ENCODE assay signal across 21 cellular contexts in the genomic region with DNA sequence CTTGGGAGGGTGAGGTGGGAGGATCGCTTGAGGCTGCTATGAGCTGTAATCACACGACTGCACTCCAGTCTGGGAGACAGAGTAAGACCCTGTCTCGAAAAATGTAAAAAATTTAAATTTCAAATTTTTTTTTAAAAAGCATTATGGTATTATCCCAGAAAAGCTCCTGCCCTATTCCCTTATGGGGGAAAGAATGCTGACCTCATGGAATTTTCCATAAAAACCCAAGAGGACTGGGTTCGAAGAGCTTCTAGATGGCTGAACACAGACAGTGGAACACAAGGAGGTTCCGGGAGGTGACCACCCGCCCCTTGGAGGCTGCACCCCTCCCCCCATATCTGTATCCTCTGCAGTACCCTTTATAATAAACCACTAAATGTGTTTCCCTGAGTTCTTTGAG. TPM values are rescaled to one million over a fixed set of nuclear protein-coding genes. Genes with fewer than 3 reads are reported as not detected.
DNase-seq lines count a peak whose midpoint lies in the region; ATAC-seq, FAIRE-seq and TF ChIP-seq lines count a peak whose summit lies in the region.
"Had no signal": no experiment of that assay in that cellular context is flagged by ENCODE, and none has a peak within 500 bp of the region (broad histone marks: within the 10 kb centered on the region; RNA-seq: fewer than 3 reads in every experiment).

No MANE protein-coding gene starts in this region.

- H4K20me1 ChIP-seq in Loucy (ENCODE audit: insufficient read depth, low read length, poor library complexity, severe bottlenecking) (peaks cover 56% of the 10 kb centered on the region), K562 (replicated peaks; ENCODE audit: control insufficient read depth, insufficient read depth, low read length) (peaks cover 17% of the 10 kb centered on the region)

- BruUV-seq in K562 (replicated peaks; lab: Mats Ljungman, UMichigan): no TSS peak

- H3K9me3 ChIP-seq in Loucy (ENCODE audit: insufficient read depth, low read depth, low read length) (no peaks in the 10 kb centered on the region), K562 (replicated peaks; ENCODE audit: control insufficient read depth, insufficient read depth, low read depth, low read length) (no peaks in the 10 kb centered on the region), MG63 (no peaks in the 10 kb centered on the region)
- H3K9me3 ChIP-seq: BLaER1 treated with 17β-estradiol and CSF1 and Interleukin-3, amounts not matched to agents 10 nM and 100 nM had no signal

- H3K79me2 ChIP-seq in Loucy (ENCODE audit: insufficient read depth, low read length): peaks cover 70% of the 10 kb centered on the region
- peaks cover 51% of the 10 kb centered on the region for H3K79me2 ChIP-seq in K562 (ENCODE audit: control insufficient read depth, insufficient read depth, low read length)

- intact Hi-C loops in K562 (cut with micrococcal nuclease): no loop called here
- intact Hi-C loops in sciatic nerve (cut with DNase I): no loop called here

- H3K4me3 ChIP-seq in Loucy (ENCODE audit: low read length, poor library complexity, severe bottlenecking) (peak overlapping the region; percentile 89), K562 (no peak overlapping the region), MG63 (no peak overlapping the region)
- H3K4me3 ChIP-seq: BLaER1 treated with 17β-estradiol and CSF1 and Interleukin-3, amounts not matched to agents 10 nM and 100 nM had no signal

- TF ChIP-seq RAD21 in K562 (CRISPR knock-in tag; conservative IDR thresholded peaks at IDR 0.05 in 1 of 2, IDR thresholded peaks at IDR 0.05 in 1 of 2): no peak

- CTCF ChIA-PET in K562 (lab: Yijun Ruan, JAX; ENCODE audit: low intra/inter-chr PET ratio): no interaction called here

- peak overlapping the region; percentile 90 for H3K4me2 ChIP-seq in Loucy (ENCODE audit: low read depth, low read length, poor library complexity, severe bottlenecking)
- no peak overlapping the region for H3K4me2 ChIP-seq in K562 (ENCODE audit: insufficient read depth, low read length)

- H3K9me2 ChIP-seq in Loucy (replicated peaks; ENCODE audit: low read depth, low read length): no peaks in the 10 kb centered on the region

- no peaks in the 10 kb centered on the region for H3K9me1 ChIP-seq in K562 (ENCODE audit: control insufficient read depth, insufficient read depth, low read length)

- no peak overlapping the region for H2AFZ ChIP-seq in Loucy (ENCODE audit: low read length)
- no peak overlapping the region for H2AFZ ChIP-seq in K562 (ENCODE audit: low read depth, low read length)

- DNase-seq in activated effector memory CD4-positive, alpha-beta T cell treated with anti-CD3 and anti-CD28 coated beads, Interleukin-2, amount 50 U/mL, for 16 hours: peak; percentile 48
- no peak for DNase-seq in activated effector memory CD4-positive, alpha-beta T cell treated with Interleukin-2 at 50 U/mL for 16 hours
- DNase-seq in K562 (ENCODE audit: extremely low read depth in 1 of 4, low spot score in 3 of 4) (no peak), sciatic nerve (ENCODE audit: low spot score) (peak; percentile 15), MG63 (no peak), DMS114 treated with DMSO at 0.1 percent for 48 hours (lab: John Stamatoyannopoulos, UW; ENCODE audit: unreplicated experiment) (no peak)
- DNase-seq: 8988T; ACHN; Calu3; CD4-positive, CD25-positive, alpha-beta regulatory T cell; DMS 273 treated with DMSO at 0.1 percent for 48 hours; DMS79; EL; GOT3; H9 had no signal

- 96% methylated on average over 6 of the region's 6 CpGs for WGBS in K562 (ENCODE audit: insufficient coverage, low coverage, missing lambda C conversion rate)

- no peak for TF ChIP-seq EP300 in K562 (IDR thresholded peaks at IDR 0.05; ENCODE audit: low read length)

- no peak for TF ChIP-seq POLR2A in K562 (conservative IDR thresholded peaks at IDR 0.05)

- POLR2A ChIA-PET in K562 (lab: Yijun Ruan, JAX): interaction anchor here (0.6 to 5.6 kb wide), 8 partner anchors 10 to 111 kb away, joined by 3 to 38 read pairs (median 4); a partner anchor contains a TSS

- H3K27me3 ChIP-seq in Loucy (ENCODE audit: insufficient read depth, low read length, poor library complexity, severe bottlenecking) (no peaks in the 10 kb centered on the region), K562 (ENCODE audit: control insufficient read depth in 2 of 2, insufficient read depth in 2 of 2, low read length in 2 of 2) (no peaks in the 10 kb centered on the region), MG63 (no peaks in the 10 kb centered on the region)
- H3K27me3 ChIP-seq: BLaER1 treated with 17β-estradiol and CSF1 and Interleukin-3, amounts not matched to agents 10 nM and 100 nM had no signal

- H3K27ac ChIP-seq in K562 (ENCODE audit: extremely low read depth, low read depth, low read length): no peak overlapping the region
- H3K27ac ChIP-seq: BLaER1 treated with 17β-estradiol and CSF1 and Interleukin-3, amounts not matched to agents 10 nM and 100 nM had no signal

- no peaks in the 10 kb centered on the region for H3F3A ChIP-seq in Loucy (ENCODE audit: low read depth)

- TF ChIP-seq CTCF in Loucy (conservative IDR thresholded peaks at IDR 0.05; ENCODE audit: low read length) (no peak), K562 (IDR thresholded peaks at IDR 0.05 in 2 of 3, conservative IDR thresholded peaks at IDR 0.05 in 1 of 3; ENCODE audit: insufficient read depth in 2 of 3, low read depth in 1 of 3, low read length in 3 of 3) (no peak)

- no peak for FAIRE-seq in K562 (lab: Jason Lieb, UNC)
- FAIRE-seq: G401.6, GM12892, HTR-8/SVneo had no signal

- H3K36me3 ChIP-seq in Loucy (ENCODE audit: insufficient read depth, low read length) (peaks cover 61% of the 10 kb centered on the region), K562 (ENCODE audit: control insufficient read depth, insufficient read depth, low read length) (peaks cover 78% of the 10 kb centered on the region), MG63 (peaks cover 89% of the 10 kb centered on the region)

- H3K9ac ChIP-seq in Loucy (ENCODE audit: low read depth, low read length, poor library complexity, severe bottlenecking) (peak overlapping the region; percentile 93), K562 (ENCODE audit: insufficient read depth in 1 of 2, low read depth in 2 of 2, low read length in 2 of 2) (no peak overlapping the region)

- in situ Hi-C loops in K562 (cut with MboI): no loop called here

- ATAC-seq in K562: no peak
- no peak for ATAC-seq in sciatic nerve
- no peak for ATAC-seq in GM21717 (IDR thresholded peaks at IDR 0.05; ENCODE audit: unreplicated experiment)

- H3K4me1 ChIP-seq in Loucy (ENCODE audit: insufficient read depth, low read length, poor library complexity, severe bottlenecking) (peaks cover 43% of the 10 kb centered on the region), K562 (replicated peaks in 1 of 2; ENCODE audit: control insufficient read depth in 2 of 2, insufficient read depth in 2 of 2, low read length in 2 of 2) (peaks cover 6 to 11% of the 10 kb centered on the region in 2 experiments; a peak in 4 of 5 replicates)

RNA-seq across cellular contexts. Expression of a gene that starts 4.0 kb away (rescaled TPM):
- 97.7 and 109 TPM in 2 replicates for total RNA-seq in K562 (2011; cell fraction: chromatin; rRNA removed; ENCODE audit: low replicate concordance)
- total RNA-seq in K562 (2011; cell fraction: nucleolus; rRNA removed): 60.3 and 71.7 TPM in 2 replicates
- 81.0 and 81.6 TPM in 2 replicates for total RNA-seq in K562 (2011; cell fraction: nucleoplasm; rRNA removed)
- total RNA-seq in K562 (2014; rRNA removed) (121 and 124 TPM in 2 replicates), K562 (2014; rRNA removed; fragmentation: Illumina TruSeq; extraction: Trizol) (147 and 157 TPM in 2 replicates), K562 (2015; rRNA removed; fragmentation: Illumina TruSeq; extraction: Trizol) (126 and 130 TPM in 2 replicates), K562 (2021) (133 and 139 TPM in 2 replicates), sciatic nerve (66.0 TPM)
- polyA plus RNA-seq in K562 (2011; rRNA removed) (128 and 171 TPM in 2 replicates), K562 (2014; fragmentation: Illumina TruSeq; extraction: Trizol) (127 and 131 TPM in 2 replicates), K562 (2014; fragmentation: Nextera tagmentation; extraction: Ambion mirVana) (10 to 100 TPM; 62.7 to 67.0 TPM), K562 (2014; rRNA removed) (103 and 134 TPM in 2 replicates)
- 101 and 105 TPM in 2 replicates for polyA plus RNA-seq in K562 (2011; cell fraction: cytosol; rRNA removed)
- polyA plus RNA-seq in K562 (2011; cell fraction: nucleus; rRNA removed): 68.0 and 84.5 TPM in 2 replicates
- 86.7 and 168 TPM in 2 replicates for polyA plus RNA-seq in K562 (2012)
- 114 and 154 TPM in 2 replicates for polyA minus RNA-seq in K562 (2011; rRNA and poly(A)+ RNA removed)
- 63.1 and 74.0 TPM in 2 replicates for polyA minus RNA-seq in K562 (2011; cell fraction: cytosol; rRNA and poly(A)+ RNA removed)
- polyA minus RNA-seq in K562 (2011; cell fraction: nucleus; rRNA and poly(A)+ RNA removed): 27.3 and 35.1 TPM in 2 replicates
- 215 and 235 TPM in 2 replicates for total RNA-seq in MG63 (2014; rRNA removed; shearing (Covaris generic); ENCODE audit: low replicate concordance)

RNA-seq across cellular contexts. Expression of a gene that starts 26.9 kb away (rescaled TPM):
- not detected in 2 replicates for total RNA-seq in K562 (2011; cell fraction: chromatin; rRNA removed; ENCODE audit: low replicate concordance)
- not detected in 2 replicates for total RNA-seq in K562 (2011; cell fraction: nucleolus; rRNA removed)
- not detected in 2 replicates for total RNA-seq in K562 (2011; cell fraction: nucleoplasm; rRNA removed)
- not detected in 2 replicates for total RNA-seq in K562 (2014; rRNA removed)
- not detected in 2 replicates for total RNA-seq in K562 (2014; rRNA removed; fragmentation: Illumina TruSeq; extraction: Trizol)
- total RNA-seq in K562 (2015; rRNA removed; fragmentation: Illumina TruSeq; extraction: Trizol): not detected in 2 replicates
- not detected in 2 replicates for total RNA-seq in K562 (2021)
- not detected in 2 replicates for polyA plus RNA-seq in K562 (2011; rRNA removed)
- not detected in 2 replicates for polyA plus RNA-seq in K562 (2011; cell fraction: cytosol; rRNA removed)
- not detected in 2 replicates for polyA plus RNA-seq in K562 (2011; cell fraction: nucleus; rRNA removed)
- polyA plus RNA-seq in K562 (2012): 0.05 and 0.24 TPM in 2 replicates
- not detected in 2 replicates for polyA plus RNA-seq in K562 (2014; fragmentation: Illumina TruSeq; extraction: Trizol)
- not detected for polyA plus RNA-seq in K562 (2014; fragmentation: Nextera tagmentation; extraction: Ambion mirVana)
- not detected in 2 replicates for polyA plus RNA-seq in K562 (2014; rRNA removed)
- not detected in 2 replicates for polyA minus RNA-seq in K562 (2011; rRNA and poly(A)+ RNA removed)
- polyA minus RNA-seq in K562 (2011; cell fraction: cytosol; rRNA and poly(A)+ RNA removed): 3.2 TPM in 1 of 2 replicates, not detected in the other
- polyA minus RNA-seq in K562 (2011; cell fraction: nucleus; rRNA and poly(A)+ RNA removed): not detected in 2 replicates
- 0.49 TPM for total RNA-seq in sciatic nerve
- total RNA-seq in MG63 (2014; rRNA removed; shearing (Covaris generic); ENCODE audit: low replicate concordance): 0.10 TPM in 1 of 2 replicates, not detected in the other
- total RNA-seq: CD4-positive, CD25-positive, alpha-beta regulatory T cell had no signal

RNA-seq across cellular contexts. Expression of a gene that starts 41.5 kb away (rescaled TPM):
- total RNA-seq in K562 (2011; cell fraction: chromatin; rRNA removed; ENCODE audit: low replicate concordance): 7.6 and 18.3 TPM in 2 replicates
- total RNA-seq in K562 (2011; cell fraction: nucleolus; rRNA removed): 11.8 and 20.2 TPM in 2 replicates
- 9.5 and 13.4 TPM in 2 replicates for total RNA-seq in K562 (2011; cell fraction: nucleoplasm; rRNA removed)
- total RNA-seq in K562 (2014; rRNA removed): 6.1 and 6.4 TPM in 2 replicates
- total RNA-seq in K562 (2014; rRNA removed; fragmentation: Illumina TruSeq; extraction: Trizol): 1.1 and 1.2 TPM in 2 replicates
- 1.0 and 1.5 TPM in 2 replicates for total RNA-seq in K562 (2015; rRNA removed; fragmentation: Illumina TruSeq; extraction: Trizol)
- total RNA-seq in K562 (2021): 3.8 and 4.0 TPM in 2 replicates
- 1.7 and 2.6 TPM in 2 replicates for polyA plus RNA-seq in K562 (2011; rRNA removed)
- 2.3 and 5.6 TPM in 2 replicates for polyA plus RNA-seq in K562 (2011; cell fraction: cytosol; rRNA removed)
- polyA plus RNA-seq in K562 (2011; cell fraction: nucleus; rRNA removed): 14.5 and 29.7 TPM in 2 replicates
- 2.5 and 7.0 TPM in 2 replicates for polyA plus RNA-seq in K562 (2012)
- polyA plus RNA-seq in K562 (2014; fragmentation: Illumina TruSeq; extraction: Trizol): 1.9 TPM in 2 replicates
- under 1 TPM; 0.15 to 0.87 TPM for polyA plus RNA-seq in K562 (2014; fragmentation: Nextera tagmentation; extraction: Ambion mirVana)
- polyA plus RNA-seq in K562 (2014; rRNA removed): 5.8 and 6.0 TPM in 2 replicates
- polyA minus RNA-seq in K562 (2011; rRNA and poly(A)+ RNA removed): 0.57 and 0.63 TPM in 2 replicates
- 1.3 and 1.6 TPM in 2 replicates for polyA minus RNA-seq in K562 (2011; cell fraction: cytosol; rRNA and poly(A)+ RNA removed)
- 6.2 and 6.9 TPM in 2 replicates for polyA minus RNA-seq in K562 (2011; cell fraction: nucleus; rRNA and poly(A)+ RNA removed)
- total RNA-seq in sciatic nerve: 60.7 TPM
- 22.0 and 23.6 TPM in 2 replicates for total RNA-seq in MG63 (2014; rRNA removed; shearing (Covaris generic); ENCODE audit: low replicate concordance)

Comparison
In these comparisons a context has a peak if more than half of its experiments do, and no peak if none do; other contexts are left out.
1. DNase-seq: peak in activated effector memory CD4-positive, alpha-beta T cell treated with anti-CD3 and anti-CD28 coated beads, Interleukin-2, amount 50 U/mL, for 16 hours (single experiment) and sciatic nerve (single experiment); none in activated effector memory CD4-positive, alpha-beta T cell treated with Interleukin-2 at 50 U/mL for 16 hours (single experiment), K562 (0 of 4), MG63 (single experiment) and DMS114 treated with DMSO at 0.1 percent for 48 hours (single experiment).